In the genomic region with DNA sequence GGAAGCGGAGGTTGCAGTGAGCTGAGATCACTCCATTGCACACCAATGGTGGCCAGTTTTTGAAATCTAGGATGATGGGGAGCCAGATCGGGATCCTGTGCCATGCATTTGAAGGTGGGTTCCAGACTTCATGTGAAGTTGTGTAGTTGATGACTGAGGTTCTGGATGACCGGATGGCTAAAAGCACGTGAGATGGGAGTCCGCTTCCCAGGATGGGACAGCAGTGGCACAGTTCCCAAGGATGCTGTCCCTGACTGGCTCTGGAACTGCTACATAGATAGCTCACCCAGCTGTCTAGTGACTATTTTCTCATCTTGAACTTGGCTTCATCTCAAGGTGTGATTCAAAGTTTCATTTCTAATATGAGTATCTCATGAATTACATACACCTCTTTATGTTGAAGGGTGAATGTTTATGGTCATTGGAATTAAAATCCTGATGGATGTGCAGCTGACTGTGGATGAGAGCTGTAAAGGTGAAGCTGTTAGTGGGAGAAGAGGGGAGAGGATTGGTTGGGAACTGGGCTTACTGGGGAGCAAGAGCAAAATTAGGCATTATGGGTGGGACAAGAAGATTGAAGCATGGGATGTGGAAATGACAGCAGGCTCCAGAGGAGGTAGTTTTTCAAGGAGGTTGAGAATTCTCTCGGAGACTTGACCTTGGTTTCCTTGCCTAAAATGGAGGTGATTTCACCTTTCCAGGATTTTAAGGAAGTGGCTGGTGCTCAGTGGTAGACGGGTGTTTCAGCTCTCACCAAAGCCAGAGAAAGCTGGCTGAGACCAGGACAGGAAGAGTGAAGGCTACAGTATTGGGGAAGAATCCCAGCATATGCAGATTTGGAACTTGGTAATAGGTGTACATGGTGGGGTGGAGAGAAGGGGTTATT, we compare ENCODE assay signal across 24 cellular contexts. TPM values are rescaled to one million over a fixed set of nuclear protein-coding genes. Genes with fewer than 3 reads are reported as not detected.
DNase-seq lines count a peak whose midpoint lies in the region; ATAC-seq, FAIRE-seq and TF ChIP-seq lines count a peak whose summit lies in the region.
"Had no signal": no experiment of that assay in that cellular context is flagged by ENCODE, and none has a peak within 500 bp of the region (broad histone marks: within the 10 kb centered on the region; RNA-seq: fewer than 3 reads in every experiment).

No MANE protein-coding gene starts in this region.

- no peak overlapping the region for H3K4me3 Mint-ChIP-seq in T-helper 2 cell treated with Interferon-gamma antibody and Interleukin-4, amounts not matched to agents 5 μg/mL and 100 μg/mL, for 36 hours
- no peak overlapping the region for H3K4me3 Mint-ChIP-seq in activated naive CD8-positive, alpha-beta T cell treated with anti-CD3 and anti-CD28 coated beads, Interleukin-2, amount 10 ng/mL, durations not matched to agents 7 days and 5 days
- H3K4me3 Mint-ChIP-seq in nephron progenitor cell, result no peak overlapping the region
- H3K4me3 Mint-ChIP-seq: immature natural killer cell had no signal

- H3K4me3 ChIP-seq in HEK293 (ENCODE audit: low read depth, low read length), result no peak overlapping the region
- H3K4me3 ChIP-seq in kidney (ENCODE audit: low read length in 2 of 2), result no peak overlapping the region
- H3K4me3 ChIP-seq: body of pancreas, dorsolateral prefrontal cortex, esophagus squamous epithelium, sigmoid colon, tibial nerve had no signal

- CTCF ChIA-PET in HEK293 (lab: Yijun Ruan, JAX), result interaction anchor here (0.7 to 0.9 kb wide), 2 partner anchors 9 to 25 kb away, joined by 3 to 4 read pairs; a partner anchor contains a TSS

- H3K9me3 ChIP-seq in HEK293 (ENCODE audit: control insufficient read depth, insufficient read depth, low read depth, low read length) (no peaks in the 10 kb centered on the region), kidney (ENCODE audit: control insufficient read depth in 1 of 2, low read length in 2 of 2) (no peaks in the 10 kb centered on the region)
- H3K9me3 ChIP-seq: body of pancreas, esophagus squamous epithelium, sigmoid colon, tibial nerve had no signal

- H3K4me1 ChIP-seq in HEK293 (ENCODE audit: control insufficient read depth, insufficient read depth, low read length) (no peaks in the 10 kb centered on the region), kidney (ENCODE audit: control insufficient read depth in 1 of 2, insufficient read depth in 1 of 2, low read depth in 1 of 2, low read length in 2 of 2) (no peaks in the 10 kb centered on the region)
- H3K4me1 ChIP-seq: body of pancreas, esophagus squamous epithelium, tibial nerve had no signal

- no peak for FAIRE-seq in kidney (lab: Jason Lieb, UNC)

- no peaks in the 10 kb centered on the region for H3K27me3 Mint-ChIP-seq in T-helper 2 cell treated with Interferon-gamma antibody and Interleukin-4, amounts not matched to agents 5 μg/mL and 100 μg/mL, for 36 hours (ENCODE audit: low read depth)
- H3K27me3 Mint-ChIP-seq in activated naive CD8-positive, alpha-beta T cell treated with anti-CD3 and anti-CD28 coated beads, Interleukin-2, amount 10 ng/mL, durations not matched to agents 7 days and 5 days, result no peaks in the 10 kb centered on the region
- H3K27me3 Mint-ChIP-seq in nephron progenitor cell (ENCODE audit: low read depth, poor library complexity), result no peaks in the 10 kb centered on the region
- H3K27me3 Mint-ChIP-seq: CD4-positive, CD25-positive, alpha-beta regulatory T cell had no signal

- peak overlapping the region; percentile 15 for H3K27ac Mint-ChIP-seq in T-helper 2 cell treated with Interferon-gamma antibody and Interleukin-4, amounts not matched to agents 5 μg/mL and 100 μg/mL, for 36 hours
- peak overlapping the region; percentile 34 for H3K27ac Mint-ChIP-seq in activated naive CD8-positive, alpha-beta T cell treated with anti-CD3 and anti-CD28 coated beads, Interleukin-2, amount 10 ng/mL, durations not matched to agents 7 days and 5 days
- H3K27ac Mint-ChIP-seq in nephron progenitor cell, result peak overlapping the region; percentile 33
- H3K27ac Mint-ChIP-seq: CD4-positive, CD25-positive, alpha-beta regulatory T cell had no signal

- H3K4me1 Mint-ChIP-seq in T-helper 2 cell treated with Interferon-gamma antibody and Interleukin-4, amounts not matched to agents 5 μg/mL and 100 μg/mL, for 36 hours (ENCODE audit: low read depth), result no peaks in the 10 kb centered on the region
- peaks cover 2% of the 10 kb centered on the region for H3K4me1 Mint-ChIP-seq in activated naive CD8-positive, alpha-beta T cell treated with anti-CD3 and anti-CD28 coated beads, Interleukin-2, amount 10 ng/mL, durations not matched to agents 7 days and 5 days
- no peaks in the 10 kb centered on the region for H3K4me1 Mint-ChIP-seq in nephron progenitor cell

- H3K27ac ChIP-seq in HEK293 (ENCODE audit: extremely low read depth, low read depth, low read length), result no peak overlapping the region
- H3K27ac ChIP-seq in kidney (ENCODE audit: low read depth in 2 of 2, low read length in 2 of 2), result no peak overlapping the region
- H3K27ac ChIP-seq: body of pancreas, dorsolateral prefrontal cortex, esophagus squamous epithelium, sigmoid colon, tibial nerve had no signal

- H3K36me3 Mint-ChIP-seq in T-helper 2 cell treated with Interferon-gamma antibody and Interleukin-4, amounts not matched to agents 5 μg/mL and 100 μg/mL, for 36 hours (ENCODE audit: low read depth), result peaks cover 57% of the 10 kb centered on the region
- H3K36me3 Mint-ChIP-seq in activated naive CD8-positive, alpha-beta T cell treated with anti-CD3 and anti-CD28 coated beads, Interleukin-2, amount 10 ng/mL, durations not matched to agents 7 days and 5 days, result peaks cover 23% of the 10 kb centered on the region
- H3K36me3 Mint-ChIP-seq in nephron progenitor cell (ENCODE audit: low read depth), result peaks cover 43% of the 10 kb centered on the region

- DNase-seq in T-helper 2 cell treated with Interferon-gamma antibody and Interleukin-4, amounts not matched to agents 5 μg/mL and 100 μg/mL, for 36 hours (ENCODE audit: low spot score), result no peak
- DNase-seq in T-helper 2 cell, result no peak
- DNase-seq in activated naive CD8-positive, alpha-beta T cell treated with anti-CD3 and anti-CD28 coated beads, Interleukin-2, amount 10 ng/mL, durations not matched to agents 7 days and 5 days, result no peak
- no peak for DNase-seq in nephron progenitor cell
- DNase-seq in kidney, result no peak
- DNase-seq in Right ventricle myocardium inferior (ENCODE audit: missing footprints), result no peak
- no peak for DNase-seq in NCI-H1417 treated with DMSO at 0.1 percent for 48 hours (lab: John Stamatoyannopoulos, UW)
- DNase-seq: body of pancreas; CD4-positive, CD25-positive, alpha-beta regulatory T cell; dorsolateral prefrontal cortex; esophagus squamous epithelium; HCEC 1CT; immature natural killer cell; IMR-90; mammary epithelial cell; NCI-H1048; NCI-H2107; NCI-H748 treated with DMSO at 0.1 percent for 48 hours; occipital lobe; PC-3; sigmoid colon; SW 1271 had no signal

- no peak for ATAC-seq in activated naive CD8-positive, alpha-beta T cell treated with anti-CD3 and anti-CD28 coated beads, Interleukin-2, amount 10 ng/mL, durations not matched to agents 7 days and 5 days (ENCODE audit: low read depth)
- no peak for ATAC-seq in Right ventricle myocardium inferior
- ATAC-seq: body of pancreas, PC-3 had no signal

- POLR2A ChIA-PET in HEK293 (lab: Yijun Ruan, JAX), result interaction anchor here (0.7 to 1.8 kb wide), 9 partner anchors 8 to 108 kb away, joined by 3 to 8 read pairs (median 3); a partner anchor contains a TSS
- POLR2A ChIA-PET in activated naive CD8-positive, alpha-beta T cell treated with anti-CD3 and anti-CD28 coated beads, Interleukin-2, amount 10 ng/mL, durations not matched to agents 7 days and 5 days (lab: Charles Lee), result interaction anchor here (0.6 to 2.1 kb wide), 5 partner anchors 7 to 116 kb away, joined by 3 to 6 read pairs (median 4); a partner anchor contains a TSS

- H3K36me3 ChIP-seq in HEK293 (ENCODE audit: control insufficient read depth in 2 of 2, insufficient read depth in 1 of 2, low read length in 2 of 2) (peaks cover 21 to 74% of the 10 kb centered on the region in 2 experiments; a peak in 2 of 3 replicates), kidney (ENCODE audit: control insufficient read depth in 1 of 2, insufficient read depth in 2 of 2, low read length in 2 of 2) (peaks cover 36 to 50% of the 10 kb centered on the region in 2 donors)

- intact Hi-C loops in kidney (cut with DNase I) (no loop called here), Right ventricle myocardium inferior (cut with DNase I) (no loop called here)

- TF ChIP-seq CTCF in HEK293 (tag by site-specific recombination; IDR thresholded peaks at IDR 0.05) (no peak), nephron progenitor cell (IDR thresholded peaks at IDR 0.05) (no peak), kidney (IDR thresholded peaks at IDR 0.05; ENCODE audit: borderline replicate concordance, extremely low read depth, insufficient read depth) (no peak)

- no peaks in the 10 kb centered on the region for H3K9me3 Mint-ChIP-seq in T-helper 2 cell treated with Interferon-gamma antibody and Interleukin-4, amounts not matched to agents 5 μg/mL and 100 μg/mL, for 36 hours
- H3K9me3 Mint-ChIP-seq in activated naive CD8-positive, alpha-beta T cell treated with anti-CD3 and anti-CD28 coated beads, Interleukin-2, amount 10 ng/mL, durations not matched to agents 7 days and 5 days, result no peaks in the 10 kb centered on the region
- H3K9me3 Mint-ChIP-seq in nephron progenitor cell, result no peaks in the 10 kb centered on the region
- H3K9me3 Mint-ChIP-seq: CD4-positive, CD25-positive, alpha-beta regulatory T cell; immature natural killer cell had no signal

- no peak overlapping the region for H3K9ac ChIP-seq in kidney (ENCODE audit: low read length in 2 of 2)

RNA-seq across cellular contexts. Expression of a gene that starts 8.2 kb away (rescaled TPM):
- 100 to 1,000 TPM; 117 to 119 TPM for total RNA-seq in activated naive CD8-positive, alpha-beta T cell treated with anti-CD3 and anti-CD28 coated beads, Interleukin-2, amount 10 ng/mL, durations not matched to agents 7 days and 5 days
- 146 TPM for total RNA-seq in kidney
- polyA plus RNA-seq in kidney (ENCODE audit: insufficient read depth, low read depth, low replicate concordance), result 443 TPM
- total RNA-seq in Right ventricle myocardium inferior, result 252 TPM

RNA-seq across cellular contexts. Expression of a gene that starts 15.1 kb away (rescaled TPM):
- 100 to 1,000 TPM; 296 to 304 TPM for total RNA-seq in activated naive CD8-positive, alpha-beta T cell treated with anti-CD3 and anti-CD28 coated beads, Interleukin-2, amount 10 ng/mL, durations not matched to agents 7 days and 5 days
- total RNA-seq in kidney (102 TPM), Right ventricle myocardium inferior (46.3 TPM)
- polyA plus RNA-seq in kidney (ENCODE audit: insufficient read depth, low read depth, low replicate concordance), result 43.2 TPM

RNA-seq across cellular contexts. Expression of a gene that starts 25.7 kb away (rescaled TPM):
- total RNA-seq in activated naive CD8-positive, alpha-beta T cell treated with anti-CD3 and anti-CD28 coated beads, Interleukin-2, amount 10 ng/mL, durations not matched to agents 7 days and 5 days, result 10 to 100 TPM; 78.9 to 81.0 TPM
- total RNA-seq in kidney (64.4 TPM), Right ventricle myocardium inferior (41.3 TPM)
- 44.8 TPM for polyA plus RNA-seq in kidney (ENCODE audit: insufficient read depth, low read depth, low replicate concordance)

RNA-seq across cellular contexts. Expression of a gene that starts 40.4 kb away (rescaled TPM):
- total RNA-seq in activated naive CD8-positive, alpha-beta T cell treated with anti-CD3 and anti-CD28 coated beads, Interleukin-2, amount 10 ng/mL, durations not matched to agents 7 days and 5 days, result 1 to 10 TPM; 2.5 to 4.6 TPM
- total RNA-seq in kidney (0.25 TPM), Right ventricle myocardium inferior (0.11 TPM)
- 0.47 TPM for polyA plus RNA-seq in kidney (ENCODE audit: insufficient read depth, low read depth, low replicate concordance)
- total RNA-seq: body of pancreas had no signal
- polyA plus RNA-seq: CD4-positive, CD25-positive, alpha-beta regulatory T cell had no signal
